Comparison of ENCODE assay signal across 25 cellular contexts in the genomic region with DNA sequence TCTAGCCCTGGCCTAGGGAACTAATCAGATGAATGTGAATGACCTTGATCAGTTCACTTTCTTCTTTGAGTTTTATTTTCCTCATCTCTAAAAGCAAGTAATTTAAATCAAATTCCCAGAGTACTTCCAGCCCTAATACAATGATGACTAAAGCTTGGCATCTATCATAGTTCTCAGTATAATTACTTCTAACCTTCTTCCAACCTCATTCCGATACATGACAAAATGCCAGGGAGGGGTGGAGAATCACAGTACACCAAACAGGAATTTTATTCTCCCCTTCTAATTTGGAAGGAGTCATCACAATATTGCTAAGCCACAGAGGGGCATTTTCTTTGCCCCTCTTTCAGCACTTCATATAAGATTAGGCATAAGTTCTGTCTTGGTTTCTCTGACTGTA.
"Had no signal": no experiment of that assay in that cellular context is flagged by ENCODE, and none has a peak within 500 bp of the region (broad histone marks: within the 10 kb centered on the region; RNA-seq: fewer than 3 reads in every experiment).

No MANE protein-coding gene starts in this region.

- DNase-seq: activated CD4-positive, alpha-beta T cell treated with anti-CD3 and anti-CD28 coated beads for 48 hours; activated CD4-positive, alpha-beta T cell treated with anti-CD3 and anti-CD28 coated beads, Interleukin-2, amount 50 U/mL, for 4 hours; activated CD4-positive, CD25-positive, alpha-beta regulatory T cell treated with anti-CD3 and anti-CD28 coated beads, Interleukin-2, amount 50 U/mL, for 72 hours; activated CD8-positive, alpha-beta memory T cell treated with anti-CD3 and anti-CD28 coated beads, Interleukin-2, amount 50 U/mL, for 48 hours; activated CD8-positive, alpha-beta T cell treated with anti-CD3 and anti-CD28 coated beads, Interleukin-2, amount 10 ng/mL, durations not matched to agents 7 days and 5 days; activated naive CD4-positive, alpha-beta T cell treated with anti-CD3 and anti-CD28 coated beads, Interleukin-2, amount 50 U/mL, for 16 hours; activated naive CD8-positive, alpha-beta T cell treated with anti-CD3 and anti-CD28 coated beads, Interleukin-2, amount 10 ng/mL, durations not matched to agents 7 days and 5 days; activated T-cell treated with anti-CD3 and anti-CD28 coated beads, Interleukin-2, amount 50 U/mL, for 1 hour; aorta; body of pancreas; central memory CD4-positive, alpha-beta T cell; KG1; NCI-H1092; NCI-H1417; NCI-H2029; NCI-H2107; NCI-H2171 treated with DMSO at 0.1 percent for 48 hours; NCI-H226; NCI-H526; NCI-H82; Peyer's patch; Right ventricle myocardium superior; SJCRH30 had no signal

- H3K36me3 ChIP-seq: Peyer's patch, SJCRH30 had no signal

- H3K4me1 ChIP-seq: body of pancreas, Peyer's patch had no signal

- H3K27ac ChIP-seq: body of pancreas, Peyer's patch, RWPE1, SJCRH30 had no signal

- H3K4me3 ChIP-seq: body of pancreas, Peyer's patch, SJCRH30 had no signal

- H3K27me3 ChIP-seq: body of pancreas, Peyer's patch, SJCRH30 had no signal

- H3K9me3 ChIP-seq: body of pancreas, Peyer's patch, SJCRH30 had no signal

- ATAC-seq: activated CD8-positive, alpha-beta T cell treated with anti-CD3 and anti-CD28 coated beads, Interleukin-2, amount 10 ng/mL, durations not matched to agents 7 days and 5 days; body of pancreas; WTC11 had no signal
